ENCODE assay signal across 22 cellular contexts in genomic region chr1:178232108-178232507, GRCh38.
"Had no signal": no experiment of that assay in that cellular context is flagged by ENCODE, and none has a peak within 500 bp of the region (broad histone marks: within the 10 kb centered on the region; RNA-seq: fewer than 3 reads in every experiment).

No MANE protein-coding gene starts in this region.

- H3K4me3 ChIP-seq: coronary artery, gastrocnemius medialis, heart right ventricle, psoas muscle, sigmoid colon, skin epidermis, stomach, thoracic aorta, transverse colon had no signal

- H3K27me3 ChIP-seq: gastrocnemius medialis, heart right ventricle, neutrophil, sigmoid colon, stomach, transverse colon had no signal

- DNase-seq: effector CD4-positive, alpha-beta T cell; endodermal cell; gastrocnemius medialis; heart right ventricle; hypothalamus; kidney glomerular epithelial cell; naive thymus-derived CD4-positive, alpha-beta T cell; nephron progenitor cell; psoas muscle; retina; sigmoid colon; stimulated activated CD4-positive, alpha-beta T cell treated with anti-CD3 and anti-CD28 coated beads, Interleukin-12 subunit alpha, Interleukin-12 subunit beta, amount 100 ng/mL, for 4 hours; stimulated activated naive CD4-positive, alpha-beta T cell; stomach; substantia nigra; transverse colon had no signal

- H3K4me1 Mint-ChIP-seq: naive thymus-derived CD4-positive, alpha-beta T cell had no signal

- H3K9me3 Mint-ChIP-seq: endodermal cell, nephron progenitor cell had no signal

- H3K27ac Mint-ChIP-seq: endodermal cell; naive thymus-derived CD4-positive, alpha-beta T cell; nephron progenitor cell had no signal

- H3K27me3 Mint-ChIP-seq: naive thymus-derived CD4-positive, alpha-beta T cell had no signal

- H3K36me3 Mint-ChIP-seq: naive thymus-derived CD4-positive, alpha-beta T cell had no signal

- H3K4me3 Mint-ChIP-seq: endodermal cell; naive thymus-derived CD4-positive, alpha-beta T cell; nephron progenitor cell had no signal

- H3K9me3 ChIP-seq: gastrocnemius medialis, neutrophil, psoas muscle, sigmoid colon, stomach, thoracic aorta, transverse colon had no signal

- H3K27ac ChIP-seq: coronary artery, gastrocnemius medialis, heart right ventricle, neutrophil, psoas muscle, sigmoid colon, stomach, thoracic aorta, transverse colon had no signal

- ATAC-seq: gastrocnemius medialis; heart right ventricle; naive thymus-derived CD4-positive, alpha-beta T cell; psoas muscle had no signal

- H3K36me3 ChIP-seq: gastrocnemius medialis, heart right ventricle, neutrophil, sigmoid colon, stomach, thoracic aorta, transverse colon had no signal

- H3K4me1 ChIP-seq: gastrocnemius medialis, psoas muscle, sigmoid colon, stomach, transverse colon had no signal

- FAIRE-seq: endothelial cell of umbilical vein, islet of Langerhans had no signal
